ENCODE assay signal across 6 cellular contexts in genomic region chr4:986428-986948, GRCh38. TPM values are rescaled to one million over a fixed set of nuclear protein-coding genes. Genes with fewer than 3 reads are reported as not detected.
DNase-seq lines count a peak whose midpoint lies in the region; ATAC-seq and TF ChIP-seq lines count a peak whose summit lies in the region.

No MANE protein-coding gene starts in this region.

- in situ Hi-C loops in gastrocnemius medialis (cut with MboI; ENCODE audit: low sequenced_read_pairs in 4 of 4) = no loop called here

- no peak for TF ChIP-seq CTCF in GM12865 (IDR thresholded peaks at IDR 0.05; ENCODE audit: insufficient read depth, low read depth, low read length, missing control alignments)
- TF ChIP-seq CTCF in endothelial cell (IDR thresholded peaks at IDR 0.05; ENCODE audit: unreplicated experiment) = no peak
- no peak for TF ChIP-seq CTCF in gastrocnemius medialis (IDR thresholded peaks at IDR 0.05 in 4 of 5, conservative IDR thresholded peaks at IDR 0.05 in 1 of 5)
- no peak for TF ChIP-seq CTCF in MM.1S (IDR thresholded peaks at IDR 0.05; ENCODE audit: low read length)

- H3K9me3 ChIP-seq in gastrocnemius medialis (no peaks in the 10 kb centered on the region), MM.1S (replicated peaks; ENCODE audit: insufficient read depth, low read length) (no peaks in the 10 kb centered on the region)

- H3K9me3 Mint-ChIP-seq in endothelial cell (ENCODE audit: unreplicated experiment) = no peaks in the 10 kb centered on the region

- H3K27ac Mint-ChIP-seq in endothelial cell (ENCODE audit: unreplicated experiment) = no peak overlapping the region

- H3K36me3 ChIP-seq in gastrocnemius medialis (peaks cover 0 to 11% of the 10 kb centered on the region in 2 donors), MM.1S (replicated peaks; ENCODE audit: insufficient read depth, low read length) (no peaks in the 10 kb centered on the region)

- H3K4me1 ChIP-seq in gastrocnemius medialis (peaks cover 14 to 22% of the 10 kb centered on the region in 2 donors), MM.1S (ENCODE audit: low read length) (no peaks in the 10 kb centered on the region)

- no peaks in the 10 kb centered on the region for H3K79me2 ChIP-seq in MM.1S (ENCODE audit: low read length)

- H3K27me3 ChIP-seq in gastrocnemius medialis (no peaks in the 10 kb centered on the region), MM.1S (replicated peaks; ENCODE audit: insufficient read depth, low read length) (no peaks in the 10 kb centered on the region)

- intact Hi-C loops in gastrocnemius medialis (cut with DNase I; ENCODE audit: low total_unique reads) = loop anchor here (5.0 kb wide), 1 partner anchor 54 kb away; the partner anchor contains the start of genes GAK and TMEM175

- no peak overlapping the region for H2AFZ ChIP-seq in MM.1S (ENCODE audit: low read length)

- H3K36me3 Mint-ChIP-seq in endothelial cell (ENCODE audit: low read depth, unreplicated experiment) = no peaks in the 10 kb centered on the region

- peaks cover 4% of the 10 kb centered on the region for H3K27me3 Mint-ChIP-seq in endothelial cell (ENCODE audit: unreplicated experiment)

- TF ChIP-seq POLR2A in gastrocnemius medialis (IDR thresholded peaks at IDR 0.05) = no peak

- peak overlapping the region; percentile 26 to 64 (median 53) for H3K27ac ChIP-seq in gastrocnemius medialis
- no peak overlapping the region for H3K27ac ChIP-seq in MM.1S (ENCODE audit: low read length)

- no peak for DNase-seq in GM12865 (ENCODE audit: low read depth)
- no peak for DNase-seq in endothelial cell (ENCODE audit: low spot score)
- no peak for DNase-seq in gastrocnemius medialis
- DNase-seq in MM.1S = no peak

- H3K4me2 ChIP-seq in MM.1S (ENCODE audit: low read depth, low read length) = no peak overlapping the region

- peak overlapping the region; percentile 94 for H3K4me3 Mint-ChIP-seq in endothelial cell (ENCODE audit: unreplicated experiment)

- H3K4me3 ChIP-seq in GM12865 (ENCODE audit: low read depth, low read length) = peak overlapping the region; percentile 68
- H3K4me3 ChIP-seq in gastrocnemius medialis = peak overlapping the region; percentile 57 to 80 (median 63)
- no peak overlapping the region for H3K4me3 ChIP-seq in MM.1S (ENCODE audit: low read length)

- no peak overlapping the region for H3K9ac ChIP-seq in MM.1S (ENCODE audit: low read length)

- no peaks in the 10 kb centered on the region for H3K9me2 ChIP-seq in MM.1S (replicated peaks; ENCODE audit: insufficient read depth, low read length)

- peaks cover 11% of the 10 kb centered on the region for H3K4me1 Mint-ChIP-seq in endothelial cell (ENCODE audit: unreplicated experiment)

- H4K20me1 ChIP-seq in MM.1S (ENCODE audit: insufficient read depth, low read length) = no peaks in the 10 kb centered on the region

- no peaks in the 10 kb centered on the region for H3F3A ChIP-seq in MM.1S (ENCODE audit: insufficient read depth, low read length)

- ATAC-seq in HG03432 (IDR thresholded peaks at IDR 0.05; ENCODE audit: unreplicated experiment) (peak; percentile 14), gastrocnemius medialis (peak; percentile 16 to 32), HG03460 (IDR thresholded peaks at IDR 0.05; ENCODE audit: unreplicated experiment) (no peak)

RNA-seq across cellular contexts. Expression of gene IDUA, which starts 0.4 kb away (rescaled TPM):
- total RNA-seq in endothelial cell (ENCODE audit: unreplicated experiment) (14.9 TPM), gastrocnemius medialis (10 to 100 TPM in 1 of 4 donors, 1 to 10 TPM in 2, under 1 TPM in 1; 0.12 to 10.8 (median 2.4) TPM)

RNA-seq across cellular contexts. Expression of gene SLC26A1, which starts 6.7 kb away (rescaled TPM):
- total RNA-seq in endothelial cell (ENCODE audit: unreplicated experiment) = not detected
- under 1 TPM in 1 of 4 donors, not detected in 3; 0.16 TPM for total RNA-seq in gastrocnemius medialis

RNA-seq across cellular contexts. Expression of gene DGKQ, which starts 13.1 kb away (rescaled TPM):
- total RNA-seq in endothelial cell (ENCODE audit: unreplicated experiment) (14.5 TPM), gastrocnemius medialis (1 to 10 TPM; 3.2 to 5.2 (median 4.5) TPM)

RNA-seq across cellular contexts. Expression of gene FGFRL1, which starts 24.9 kb away (rescaled TPM):
- total RNA-seq in endothelial cell (ENCODE audit: unreplicated experiment) (5.2 TPM), gastrocnemius medialis (10 to 100 TPM; 10.4 to 32.4 (median 15.2) TPM)

RNA-seq across cellular contexts. Expression of gene TMEM175, which starts 54.2 kb away (rescaled TPM):
- 31.4 TPM for total RNA-seq in endothelial cell (ENCODE audit: unreplicated experiment)
- 10 to 100 TPM; 15.3 to 29.6 (median 20.8) TPM for total RNA-seq in gastrocnemius medialis
